Comparison of ENCODE assay signal across 18 cellular contexts in the genomic region with DNA sequence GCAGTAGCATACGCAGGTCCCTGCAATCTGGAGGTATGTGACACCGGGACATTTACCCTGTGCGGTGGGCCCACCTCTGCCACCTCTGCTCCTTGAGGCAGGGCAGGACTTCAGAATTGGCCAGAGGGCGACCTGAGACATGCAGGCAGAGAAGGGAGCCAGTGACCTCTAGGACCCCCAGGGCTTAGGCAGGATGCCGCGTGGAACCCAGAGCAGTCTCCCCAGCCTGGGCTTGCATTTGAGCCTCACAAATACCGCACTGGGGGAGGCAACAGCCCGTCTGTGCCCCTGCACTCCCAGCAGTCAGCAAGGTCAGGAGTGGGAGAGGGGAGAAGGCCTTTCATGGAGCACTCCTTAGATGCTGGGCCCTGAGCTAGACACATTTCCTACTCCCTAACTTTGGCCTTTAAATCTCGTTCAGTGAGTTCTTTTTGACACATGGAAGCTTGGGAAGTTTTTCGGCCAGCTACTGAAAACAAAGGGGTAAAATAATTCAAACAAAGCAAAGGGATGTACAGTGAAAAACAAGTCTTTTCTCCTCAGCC. TPM values are rescaled to one million over a fixed set of nuclear protein-coding genes. Genes with fewer than 3 reads are reported as not detected.
DNase-seq lines count a peak whose midpoint lies in the region; ATAC-seq and TF ChIP-seq lines count a peak whose summit lies in the region.
"Had no signal": no experiment of that assay in that cellular context is flagged by ENCODE, and none has a peak within 500 bp of the region (broad histone marks: within the 10 kb centered on the region; RNA-seq: fewer than 3 reads in every experiment).

No MANE protein-coding gene starts in this region.

- H3K4me3 Mint-ChIP-seq in WTC11 (no peak overlapping the region), osteocyte (ENCODE audit: unreplicated experiment) (no peak overlapping the region)
- H3K4me3 Mint-ChIP-seq: CD4-positive, CD25-positive, alpha-beta regulatory T cell had no signal

- H3K36me3 Mint-ChIP-seq in WTC11 = no peaks in the 10 kb centered on the region
- no peaks in the 10 kb centered on the region for H3K36me3 Mint-ChIP-seq in osteocyte (ENCODE audit: unreplicated experiment)
- H3K36me3 Mint-ChIP-seq: CD4-positive, CD25-positive, alpha-beta regulatory T cell had no signal

- H3K79me2 ChIP-seq in osteoblast (ENCODE audit: insufficient read depth, low read length) = no peaks in the 10 kb centered on the region

- TF ChIP-seq CTCF in HEK293 (tag by site-specific recombination; IDR thresholded peaks at IDR 0.05) (no peak), WTC11 (IDR thresholded peaks at IDR 0.05) (no peak), osteoblast (IDR thresholded peaks at IDR 0.05; ENCODE audit: extremely low read depth, low read depth, low read length) (no peak), osteocyte (IDR thresholded peaks at IDR 0.05) (no peak)

- H3K27ac ChIP-seq in HEK293 (ENCODE audit: extremely low read depth, low read depth, low read length) (no peak overlapping the region), osteoblast (ENCODE audit: low read depth, low read length) (no peak overlapping the region)

- H2AFZ ChIP-seq in osteoblast (ENCODE audit: low read length) = no peak overlapping the region

- H3K27me3 Mint-ChIP-seq in WTC11 (ENCODE audit: low read depth) = peaks cover 2% of the 10 kb centered on the region; the same call in 1 of the 2 replicates
- no peaks in the 10 kb centered on the region for H3K27me3 Mint-ChIP-seq in osteocyte (ENCODE audit: unreplicated experiment)

- peak; percentile 48 for ATAC-seq in WTC11
- ATAC-seq: Panc1 had no signal

- no peaks in the 10 kb centered on the region for H3K4me1 ChIP-seq in HEK293 (ENCODE audit: control insufficient read depth, insufficient read depth, low read length)
- H3K4me1 ChIP-seq in osteoblast (ENCODE audit: insufficient read depth, low read length) = peaks cover 17% of the 10 kb centered on the region

- CTCF ChIA-PET in HEK293 (lab: Yijun Ruan, JAX) = interaction anchor here (1.0 to 2.2 kb wide), 2 partner anchors 21 to 110 kb away, joined by 3 to 4 read pairs; no protein-coding TSS in a partner anchor
- CTCF ChIA-PET in WTC11 (lab: Charles Lee) = interaction anchor here (0.6 to 1.5 kb wide), 6 partner anchors 16 to 176 kb away, joined by 3 to 4 read pairs (median 3); no protein-coding TSS in a partner anchor

- H3K4me3 ChIP-seq in HEK293 (ENCODE audit: low read depth, low read length) = no peak overlapping the region
- no peak overlapping the region for H3K4me3 ChIP-seq in osteoblast (ENCODE audit: insufficient read depth, low read length)

- peaks cover 14% of the 10 kb centered on the region for H3K27me3 ChIP-seq in osteoblast (ENCODE audit: insufficient read depth, low read length)

- H3K9me3 ChIP-seq in HEK293 (ENCODE audit: control insufficient read depth, insufficient read depth, low read depth, low read length) (no peaks in the 10 kb centered on the region), osteoblast (ENCODE audit: low read depth, low read length) (no peaks in the 10 kb centered on the region)

- H3K4me1 Mint-ChIP-seq in WTC11 (peaks cover 29% of the 10 kb centered on the region), osteocyte (ENCODE audit: unreplicated experiment) (peaks cover 37% of the 10 kb centered on the region)

- no peak overlapping the region for H3K4me2 ChIP-seq in osteoblast (ENCODE audit: insufficient read depth, low read length)

- no peak overlapping the region for H3K27ac Mint-ChIP-seq in WTC11
- H3K27ac Mint-ChIP-seq in osteocyte (ENCODE audit: unreplicated experiment) = no peak overlapping the region

- H3K36me3 ChIP-seq in HEK293 (ENCODE audit: control insufficient read depth in 2 of 2, insufficient read depth in 1 of 2, low read length in 2 of 2) (no peaks in the 10 kb centered on the region), osteoblast (ENCODE audit: insufficient read depth, low read length) (no peaks in the 10 kb centered on the region)

- DNase-seq in WTC11 (ENCODE audit: low spot score) (no peak), islet precursor cell (peak; percentile 60), osteoblast (ENCODE audit: insufficient read length, low spot score, missing footprints) (peak; percentile 58), dermis blood vessel endothelial cell (no peak), amygdala (lab: John Stamatoyannopoulos, UW) (no peak), osteocyte (ENCODE audit: extremely low spot score, unreplicated experiment) (no peak)
- DNase-seq: AML-193; CD4-positive, CD25-positive, alpha-beta regulatory T cell; EL; KG1; NCI-H1417 treated with DMSO at 0.1 percent for 48 hours; NCI-H1930; NCI-H510A; NCI-H774 had no signal

- H4K20me1 ChIP-seq in osteoblast (ENCODE audit: insufficient read depth, low read length) = no peaks in the 10 kb centered on the region

- H3K9me3 Mint-ChIP-seq in WTC11 (no peaks in the 10 kb centered on the region), osteocyte (ENCODE audit: unreplicated experiment) (no peaks in the 10 kb centered on the region)

- POLR2A ChIA-PET in HEK293 (lab: Yijun Ruan, JAX) = no interaction called here
- POLR2A ChIA-PET in WTC11 (lab: Charles Lee) = no interaction called here

TF ChIP-seq in HEK293, 187 proteins besides CTCF, POLR2A, EP300 and RAD21 (continues in another document):
- TF ChIP-seq, protein P1, sequence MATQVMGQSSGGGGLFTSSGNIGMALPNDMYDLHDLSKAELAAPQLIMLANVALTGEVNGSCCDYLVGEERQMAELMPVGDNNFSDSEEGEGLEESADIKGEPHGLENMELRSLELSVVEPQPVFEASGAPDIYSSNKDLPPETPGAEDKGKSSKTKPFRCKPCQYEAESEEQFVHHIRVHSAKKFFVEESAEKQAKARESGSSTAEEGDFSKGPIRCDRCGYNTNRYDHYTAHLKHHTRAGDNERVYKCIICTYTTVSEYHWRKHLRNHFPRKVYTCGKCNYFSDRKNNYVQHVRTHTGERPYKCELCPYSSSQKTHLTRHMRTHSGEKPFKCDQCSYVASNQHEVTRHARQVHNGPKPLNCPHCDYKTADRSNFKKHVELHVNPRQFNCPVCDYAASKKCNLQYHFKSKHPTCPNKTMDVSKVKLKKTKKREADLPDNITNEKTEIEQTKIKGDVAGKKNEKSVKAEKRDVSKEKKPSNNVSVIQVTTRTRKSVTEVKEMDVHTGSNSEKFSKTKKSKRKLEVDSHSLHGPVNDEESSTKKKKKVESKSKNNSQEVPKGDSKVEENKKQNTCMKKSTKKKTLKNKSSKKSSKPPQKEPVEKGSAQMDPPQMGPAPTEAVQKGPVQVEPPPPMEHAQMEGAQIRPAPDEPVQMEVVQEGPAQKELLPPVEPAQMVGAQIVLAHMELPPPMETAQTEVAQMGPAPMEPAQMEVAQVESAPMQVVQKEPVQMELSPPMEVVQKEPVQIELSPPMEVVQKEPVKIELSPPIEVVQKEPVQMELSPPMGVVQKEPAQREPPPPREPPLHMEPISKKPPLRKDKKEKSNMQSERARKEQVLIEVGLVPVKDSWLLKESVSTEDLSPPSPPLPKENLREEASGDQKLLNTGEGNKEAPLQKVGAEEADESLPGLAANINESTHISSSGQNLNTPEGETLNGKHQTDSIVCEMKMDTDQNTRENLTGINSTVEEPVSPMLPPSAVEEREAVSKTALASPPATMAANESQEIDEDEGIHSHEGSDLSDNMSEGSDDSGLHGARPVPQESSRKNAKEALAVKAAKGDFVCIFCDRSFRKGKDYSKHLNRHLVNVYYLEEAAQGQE (tag by site-specific recombination; IDR thresholded peaks at IDR 0.05) = no peak

TF ChIP-seq in WTC11, 78 proteins besides CTCF, POLR2A, EP300 and RAD21:
- no peak for TF ChIP-seq NFE2L1 (CRISPR knock-in tag; IDR thresholded peaks at IDR 0.05)
- TF ChIP-seq, protein P2, sequence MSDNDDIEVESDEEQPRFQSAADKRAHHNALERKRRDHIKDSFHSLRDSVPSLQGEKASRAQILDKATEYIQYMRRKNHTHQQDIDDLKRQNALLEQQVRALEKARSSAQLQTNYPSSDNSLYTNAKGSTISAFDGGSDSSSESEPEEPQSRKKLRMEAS (CRISPR knock-in tag; IDR thresholded peaks at IDR 0.05) = peak; percentile 27; the same call in 1 of the 2 replicates

RNA-seq across cellular contexts. Expression of a gene that starts 41.8 kb away (rescaled TPM):
- 0.07 to 0.34 TPM (median 0.15 TPM) in 3 replicates for total RNA-seq in WTC11 (2021)
- under 0.01 and 0.29 TPM in 2 replicates for total RNA-seq in osteoblast
- not detected in 2 replicates for total RNA-seq in dermis blood vessel endothelial cell
- total RNA-seq in osteocyte = not detected in 2 replicates
- total RNA-seq: H4, SK-MEL-5 had no signal

RNA-seq across cellular contexts. Expression of a gene that starts 46.9 kb away (rescaled TPM):
- total RNA-seq in WTC11 (2021) = 24.0 to 29.0 TPM (median 25.6 TPM) in 3 replicates
- total RNA-seq in osteoblast = 5.9 and 6.2 TPM in 2 replicates
- 15.8 and 16.5 TPM in 2 replicates for total RNA-seq in dermis blood vessel endothelial cell
- total RNA-seq in osteocyte = 30.5 and 32.7 TPM in 2 replicates

Comparison
In these comparisons a context has a peak if more than half of its experiments do, and no peak if none do; other contexts are left out.
1. DNase-seq: peak in islet precursor cell (single experiment) and osteoblast (single experiment); none in WTC11 (single experiment), dermis blood vessel endothelial cell (single experiment), amygdala (0 of 56) and osteocyte (single experiment).